In genomic region chr11:70709596-70709995, GRCh38 we compare ENCODE assay signal across 27 cellular contexts.
"Had no signal": no experiment of that assay in that cellular context is flagged by ENCODE, and none has a peak within 500 bp of the region (broad histone marks: within the 10 kb centered on the region; RNA-seq: fewer than 3 reads in every experiment).

No MANE protein-coding gene starts in this region.

- ATAC-seq: naive thymus-derived CD4-positive, alpha-beta T cell; natural killer cell; pancreas; psoas muscle; right cardiac atrium; sciatic nerve; stimulated activated effector memory CD8-positive, alpha-beta T cell treated with anti-CD3 and anti-CD28 coated beads, Interleukin-12 subunit alpha, Interleukin-12 subunit beta, amount 100 ng/mL, for 72 hours; stimulated activated naive B cell treated with anti-CD40 and anti-IgM and Interleukin-4, amounts not matched to agents 10 μg/mL and 1 μg/mL and 100 μg/mL, for 72 hours had no signal

- H3K27me3 Mint-ChIP-seq: progenitor cell of endocrine pancreas had no signal

- H3K4me3 ChIP-seq: neural progenitor cell, pancreas, psoas muscle, skin epidermis, smooth muscle cell, stomach, thoracic aorta, thyroid gland, tibial nerve, upper lobe of left lung, uterus had no signal

- H3K4me2 ChIP-seq: neural progenitor cell, smooth muscle cell had no signal

- H3K4me1 Mint-ChIP-seq: natural killer cell; stimulated activated effector memory CD8-positive, alpha-beta T cell treated with anti-CD3 and anti-CD28 coated beads, Interleukin-12 subunit alpha, Interleukin-12 subunit beta, amount 100 ng/mL, for 72 hours; stimulated activated naive B cell treated with anti-CD40 and anti-IgM and Interleukin-4, amounts not matched to agents 10 μg/mL and 1 μg/mL and 100 μg/mL, for 72 hours had no signal

- H2AFZ ChIP-seq: neural progenitor cell had no signal

- H3K27me3 ChIP-seq: neural progenitor cell, pancreas, stomach, thyroid gland, tibial nerve, upper lobe of left lung, uterus had no signal

- H3K4me3 Mint-ChIP-seq: naive thymus-derived CD4-positive, alpha-beta T cell; natural killer cell; nephron; neural progenitor cell; stimulated activated effector memory CD8-positive, alpha-beta T cell treated with anti-CD3 and anti-CD28 coated beads, Interleukin-12 subunit alpha, Interleukin-12 subunit beta, amount 100 ng/mL, for 72 hours; stimulated activated naive B cell treated with anti-CD40 and anti-IgM and Interleukin-4, amounts not matched to agents 10 μg/mL and 1 μg/mL and 100 μg/mL, for 72 hours; stimulated activated naive CD8-positive, alpha-beta T cell treated with anti-CD3 and anti-CD28 coated beads, Interleukin-15, Interleukin-2, amounts not matched to agents 100 ng/mL and 50 ng/mL, for 24 hours had no signal

- FAIRE-seq: pancreas had no signal

- H3K9me3 Mint-ChIP-seq: natural killer cell; nephron; neural progenitor cell; stimulated activated effector memory CD8-positive, alpha-beta T cell treated with anti-CD3 and anti-CD28 coated beads, Interleukin-12 subunit alpha, Interleukin-12 subunit beta, amount 100 ng/mL, for 72 hours; stimulated activated naive B cell treated with anti-CD40 and anti-IgM and Interleukin-4, amounts not matched to agents 10 μg/mL and 1 μg/mL and 100 μg/mL, for 72 hours; stimulated activated naive CD8-positive, alpha-beta T cell treated with anti-CD3 and anti-CD28 coated beads, Interleukin-15, Interleukin-2, amounts not matched to agents 100 ng/mL and 50 ng/mL, for 24 hours had no signal

- H3K9me3 ChIP-seq: pancreas, psoas muscle, thoracic aorta, thyroid gland, tibial nerve, upper lobe of left lung, uterus had no signal

- H3K27ac Mint-ChIP-seq: naive thymus-derived CD4-positive, alpha-beta T cell; natural killer cell; neural progenitor cell; stimulated activated effector memory CD8-positive, alpha-beta T cell treated with anti-CD3 and anti-CD28 coated beads, Interleukin-12 subunit alpha, Interleukin-12 subunit beta, amount 100 ng/mL, for 72 hours; stimulated activated naive B cell treated with anti-CD40 and anti-IgM and Interleukin-4, amounts not matched to agents 10 μg/mL and 1 μg/mL and 100 μg/mL, for 72 hours; stimulated activated naive CD8-positive, alpha-beta T cell treated with anti-CD3 and anti-CD28 coated beads, Interleukin-15, Interleukin-2, amounts not matched to agents 100 ng/mL and 50 ng/mL, for 24 hours had no signal

- H3K36me3 ChIP-seq: neural progenitor cell, pancreas, stomach, thoracic aorta, thyroid gland, tibial nerve, upper lobe of left lung, uterus had no signal

- H3K4me1 ChIP-seq: pancreas, psoas muscle, tibial nerve, uterus had no signal

- H3K27ac ChIP-seq: neural progenitor cell, pancreas, psoas muscle, skin epidermis, stomach, thoracic aorta, thyroid gland, tibial nerve, upper lobe of left lung, uterus had no signal

- DNase-seq: naive thymus-derived CD4-positive, alpha-beta T cell; natural killer cell; occipital lobe; pancreas; psoas muscle; stimulated activated CD4-positive, alpha-beta T cell treated with anti-CD3 and anti-CD28 coated beads, Interleukin-15, amount 100 ng/mL, for 24 hours; stimulated activated CD4-positive, alpha-beta T cell treated with anti-CD3 and anti-CD28 coated beads, Interleukin-2, amount 100 ng/mL, for 24 hours; stimulated activated CD4-positive, alpha-beta T cell treated with anti-CD3 and anti-CD28 coated beads, Interleukin-2, amount 100 ng/mL, for 48 hours; stimulated activated CD4-positive, alpha-beta T cell treated with anti-CD3 and anti-CD28 coated beads, Interleukin-4, amount 100 ng/mL, for 24 hours; stimulated activated naive B cell treated with anti-CD40 and anti-IgM and Interleukin-4, amounts not matched to agents 10 μg/mL and 1 μg/mL and 100 μg/mL, for 72 hours; stimulated activated naive CD4-positive, alpha-beta T cell treated with Interleukin-2 at 50 U/mL for 16 hours; stomach; thyroid gland; trophoblast cell; upper lobe of left lung; uterus had no signal

- H3K36me3 Mint-ChIP-seq: naive thymus-derived CD4-positive, alpha-beta T cell; natural killer cell; neural progenitor cell; stimulated activated effector memory CD8-positive, alpha-beta T cell treated with anti-CD3 and anti-CD28 coated beads, Interleukin-12 subunit alpha, Interleukin-12 subunit beta, amount 100 ng/mL, for 72 hours; stimulated activated naive B cell treated with anti-CD40 and anti-IgM and Interleukin-4, amounts not matched to agents 10 μg/mL and 1 μg/mL and 100 μg/mL, for 72 hours had no signal

- H3K9ac ChIP-seq: neural progenitor cell had no signal
